Comparison of ENCODE assay signal across 18 cellular contexts in genomic region chr6:82882363-82883033, GRCh38.
"Had no signal": no experiment of that assay in that cellular context is flagged by ENCODE, and none has a peak within 500 bp of the region (broad histone marks: within the 10 kb centered on the region; RNA-seq: fewer than 3 reads in every experiment).

No MANE protein-coding gene starts in this region.

- H3K27ac ChIP-seq: epithelial cell of prostate, lower lobe of right lung, skin epidermis, WERI-Rb-1 had no signal

- DNase-seq: activated CD4-positive, alpha-beta T cell treated with anti-CD3 and anti-CD28 coated beads, Interleukin-2, amount 50 U/mL, for 48 hours; activated CD8-positive, alpha-beta memory T cell treated with anti-CD3 and anti-CD28 coated beads, Interleukin-2, amount 10 ng/mL, durations not matched to agents 7 days and 5 days; activated naive CD4-positive, alpha-beta T cell treated with anti-CD3 and anti-CD28 coated beads, Interleukin-2, amount 10 ng/mL, durations not matched to agents 7 days and 5 days; activated T-cell treated with anti-CD3 and anti-CD28 coated beads, Interleukin-2, amount 50 U/mL, for 1 hour; effector memory CD8-positive, alpha-beta T cell; head of caudate nucleus; immature natural killer cell; lower lobe of right lung; stimulated activated CD4-positive, alpha-beta T cell treated with anti-CD3 and anti-CD28 coated beads, Interleukin-4, amount 100 ng/mL, for 24 hours; stimulated activated naive CD4-positive, alpha-beta T cell; substantia nigra; T-helper 1 cell; T1000; trophoblast cell had no signal

- H3K4me1 ChIP-seq: lower lobe of right lung had no signal

- H3K4me1 Mint-ChIP-seq: activated CD8-positive, alpha-beta memory T cell treated with anti-CD3 and anti-CD28 coated beads, Interleukin-2, amount 10 ng/mL, durations not matched to agents 7 days and 5 days; activated naive CD4-positive, alpha-beta T cell treated with anti-CD3 and anti-CD28 coated beads, Interleukin-2, amount 10 ng/mL, durations not matched to agents 7 days and 5 days; immature natural killer cell had no signal

- H3K9me3 ChIP-seq: lower lobe of right lung had no signal

- H3K36me3 Mint-ChIP-seq: activated CD8-positive, alpha-beta memory T cell treated with anti-CD3 and anti-CD28 coated beads, Interleukin-2, amount 10 ng/mL, durations not matched to agents 7 days and 5 days; activated naive CD4-positive, alpha-beta T cell treated with anti-CD3 and anti-CD28 coated beads, Interleukin-2, amount 10 ng/mL, durations not matched to agents 7 days and 5 days; immature natural killer cell had no signal

- H3K9me3 Mint-ChIP-seq: activated naive CD4-positive, alpha-beta T cell treated with anti-CD3 and anti-CD28 coated beads, Interleukin-2, amount 10 ng/mL, durations not matched to agents 7 days and 5 days; dendritic cell treated with granulocyte-macrophage colony-stimulating factor and Interleukin-4, amounts not matched to agents 40 ng/mL and 50 ng/mL, for 4 days; effector memory CD8-positive, alpha-beta T cell had no signal

- H3K27ac Mint-ChIP-seq: activated CD8-positive, alpha-beta memory T cell treated with anti-CD3 and anti-CD28 coated beads, Interleukin-2, amount 10 ng/mL, durations not matched to agents 7 days and 5 days; activated naive CD4-positive, alpha-beta T cell treated with anti-CD3 and anti-CD28 coated beads, Interleukin-2, amount 10 ng/mL, durations not matched to agents 7 days and 5 days; dendritic cell treated with granulocyte-macrophage colony-stimulating factor and Interleukin-4, amounts not matched to agents 40 ng/mL and 50 ng/mL, for 4 days; effector memory CD8-positive, alpha-beta T cell; immature natural killer cell had no signal

- H3K4me3 Mint-ChIP-seq: activated CD8-positive, alpha-beta memory T cell treated with anti-CD3 and anti-CD28 coated beads, Interleukin-2, amount 10 ng/mL, durations not matched to agents 7 days and 5 days; activated naive CD4-positive, alpha-beta T cell treated with anti-CD3 and anti-CD28 coated beads, Interleukin-2, amount 10 ng/mL, durations not matched to agents 7 days and 5 days; dendritic cell treated with granulocyte-macrophage colony-stimulating factor and Interleukin-4, amounts not matched to agents 40 ng/mL and 50 ng/mL, for 4 days; effector memory CD8-positive, alpha-beta T cell; immature natural killer cell had no signal

- ATAC-seq: activated CD8-positive, alpha-beta memory T cell treated with anti-CD3 and anti-CD28 coated beads, Interleukin-2, amount 10 ng/mL, durations not matched to agents 7 days and 5 days; effector memory CD8-positive, alpha-beta T cell; lower lobe of right lung had no signal

- H3K4me3 ChIP-seq: lower lobe of right lung, skin epidermis had no signal

- H3K27me3 Mint-ChIP-seq: dendritic cell treated with granulocyte-macrophage colony-stimulating factor and Interleukin-4, amounts not matched to agents 40 ng/mL and 50 ng/mL, for 4 days had no signal
